In the genomic region with DNA sequence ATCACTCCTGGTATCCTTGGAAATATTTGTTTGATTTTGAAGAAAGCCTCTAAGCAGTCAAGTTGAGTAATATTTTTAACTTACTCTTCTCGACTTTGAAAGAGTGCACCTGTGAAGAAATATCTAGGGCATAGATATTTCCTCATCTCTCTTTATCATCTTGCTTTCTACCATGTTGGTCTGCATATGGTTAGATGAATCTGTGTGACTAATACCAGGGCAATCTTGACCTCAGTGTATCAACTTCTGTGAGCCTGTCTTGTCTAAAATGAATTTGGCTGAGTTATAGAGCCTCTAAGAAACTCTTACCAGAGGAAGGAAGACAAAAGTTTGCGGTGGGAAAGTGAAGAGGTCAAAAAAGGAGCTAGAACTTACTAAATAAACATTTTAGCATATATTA, we compare ENCODE assay signal across 1 cellular context.
TF ChIP-seq lines count a peak whose summit lies in the region.

No MANE protein-coding gene starts in this region.

TF ChIP-seq in SK-N-SH treated with all-trans-retinoic acid at 6 μM for 48 hours, 23 proteins besides CTCF, POLR2A, EP300 and RAD21 (continued from another document):
- TF ChIP-seq ZC3H10 (CRISPR knock-in tag; IDR thresholded peaks at IDR 0.05) = no peak
- no peak for TF ChIP-seq GLIS3 (CRISPR knock-in tag; IDR thresholded peaks at IDR 0.05)
- no peak for TF ChIP-seq OSR1 (CRISPR knock-in tag; IDR thresholded peaks at IDR 0.05)
- TF ChIP-seq ISL1 (CRISPR knock-in tag; IDR thresholded peaks at IDR 0.05) = no peak
- no peak for TF ChIP-seq BACH2 (CRISPR knock-in tag; IDR thresholded peaks at IDR 0.05; ENCODE audit: borderline replicate concordance)
- TF ChIP-seq ZFP3 (CRISPR knock-in tag; IDR thresholded peaks at IDR 0.05) = no peak
- no peak for TF ChIP-seq ZNF70 (CRISPR knock-in tag; IDR thresholded peaks at IDR 0.05)
- no peak for TF ChIP-seq RARB (CRISPR knock-in tag; IDR thresholded peaks at IDR 0.05)
- TF ChIP-seq TOX (CRISPR knock-in tag; IDR thresholded peaks at IDR 0.05; ENCODE audit: borderline replicate concordance) = no peak
- TF ChIP-seq PPARA (CRISPR knock-in tag; IDR thresholded peaks at IDR 0.05; ENCODE audit: borderline replicate concordance) = no peak
- TF ChIP-seq ZNF565 (CRISPR knock-in tag; conservative IDR thresholded peaks at IDR 0.05; ENCODE audit: low read depth) = no peak
